Comparison of ENCODE assay signal across 9 cellular contexts in the genomic region with DNA sequence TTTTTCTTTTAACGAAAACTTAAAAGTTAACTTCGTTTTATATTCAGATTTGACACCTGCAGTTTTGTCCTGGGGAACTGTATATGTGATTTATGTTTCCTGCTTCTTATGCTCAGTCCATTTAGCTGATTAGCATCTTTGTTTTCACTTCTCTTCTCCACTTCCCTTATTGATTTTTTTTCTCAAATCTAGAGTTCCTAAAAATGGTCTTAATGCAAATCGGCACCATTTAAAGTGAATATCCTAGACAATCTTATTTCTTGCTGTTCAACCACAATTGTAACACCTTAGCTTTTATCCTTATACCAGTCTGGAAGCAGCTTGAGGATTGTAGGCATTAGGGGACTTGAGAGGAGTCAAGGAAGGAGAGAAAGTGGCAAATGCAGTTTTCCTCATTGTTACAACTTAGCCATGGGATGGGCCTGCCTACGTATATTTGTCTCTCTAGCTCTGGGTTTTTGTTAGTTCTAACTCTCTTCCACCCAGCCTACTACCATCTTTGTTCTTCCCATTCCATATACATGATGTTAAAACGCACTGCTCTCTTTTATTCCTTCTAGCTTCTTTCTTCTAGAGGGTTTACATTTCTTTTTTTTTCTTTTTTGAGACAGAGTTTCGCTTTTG. TPM values are rescaled to one million over a fixed set of nuclear protein-coding genes. Genes with fewer than 3 reads are reported as not detected.
DNase-seq lines count a peak whose midpoint lies in the region; ATAC-seq, FAIRE-seq and TF ChIP-seq lines count a peak whose summit lies in the region.
"Had no signal": no experiment of that assay in that cellular context is flagged by ENCODE, and none has a peak within 500 bp of the region (broad histone marks: within the 10 kb centered on the region; RNA-seq: fewer than 3 reads in every experiment).

No MANE protein-coding gene starts in this region.

- no peak for TF ChIP-seq POLR2A in GM12892 (IDR thresholded peaks at IDR 0.05; ENCODE audit: low read depth, low read length)

- FAIRE-seq in GM12892 (lab: Jason Lieb, UNC) = no peak
- no peak for FAIRE-seq in HTR-8/SVneo (lab: Jason Lieb, UNC)

- H3K4me1 Mint-ChIP-seq in activated T-helper 17 cell treated with anti-CD3 and anti-CD28 coated beads, Interleukin-2, amount 50 U/mL, for 72 hours = peaks cover 22% of the 10 kb centered on the region
- H3K4me1 Mint-ChIP-seq in endothelial cell (ENCODE audit: unreplicated experiment) = peaks cover 14% of the 10 kb centered on the region

- H3K9me3 Mint-ChIP-seq in activated T-helper 17 cell treated with anti-CD3 and anti-CD28 coated beads, Interleukin-2, amount 50 U/mL, for 72 hours = no peaks in the 10 kb centered on the region
- no peaks in the 10 kb centered on the region for H3K9me3 Mint-ChIP-seq in endothelial cell (ENCODE audit: unreplicated experiment)

- peak overlapping the region; percentile 18 for H3K27ac Mint-ChIP-seq in activated T-helper 17 cell treated with anti-CD3 and anti-CD28 coated beads, Interleukin-2, amount 50 U/mL, for 72 hours
- H3K27ac Mint-ChIP-seq in endothelial cell (ENCODE audit: unreplicated experiment) = no peak overlapping the region

- no peak overlapping the region for H3K4me3 Mint-ChIP-seq in activated T-helper 17 cell treated with anti-CD3 and anti-CD28 coated beads, Interleukin-2, amount 50 U/mL, for 72 hours
- H3K4me3 Mint-ChIP-seq in endothelial cell (ENCODE audit: unreplicated experiment) = no peak overlapping the region

- ATAC-seq in GM18508 (IDR thresholded peaks at IDR 0.05; ENCODE audit: insufficient read depth, unreplicated experiment) (peak; percentile 75), GM21515 (IDR thresholded peaks at IDR 0.05; ENCODE audit: unreplicated experiment) (peak; percentile 76), HG03280 (IDR thresholded peaks at IDR 0.05; ENCODE audit: unreplicated experiment) (peak; percentile 70)
- no peak for ATAC-seq in activated T-helper 17 cell treated with anti-CD3 and anti-CD28 coated beads, Interleukin-2, amount 50 U/mL, for 72 hours (replicated peaks)

- DNase-seq in GM12892 (ENCODE audit: insufficient read length) (no peak), kidney tubule cell (ENCODE audit: low spot score) (no peak), endothelial cell (ENCODE audit: low spot score) (no peak), HTR-8/SVneo (ENCODE audit: insufficient read length, low spot score) (no peak)
- DNase-seq: left ventricle myocardium inferior had no signal

- H3K27me3 Mint-ChIP-seq in activated T-helper 17 cell treated with anti-CD3 and anti-CD28 coated beads, Interleukin-2, amount 50 U/mL, for 72 hours = no peaks in the 10 kb centered on the region
- no peaks in the 10 kb centered on the region for H3K27me3 Mint-ChIP-seq in endothelial cell (ENCODE audit: unreplicated experiment)

- TF ChIP-seq CTCF in endothelial cell (IDR thresholded peaks at IDR 0.05; ENCODE audit: unreplicated experiment) = no peak

- peaks cover 43% of the 10 kb centered on the region for H3K36me3 Mint-ChIP-seq in activated T-helper 17 cell treated with anti-CD3 and anti-CD28 coated beads, Interleukin-2, amount 50 U/mL, for 72 hours (ENCODE audit: low read depth)
- peaks cover 6% of the 10 kb centered on the region for H3K36me3 Mint-ChIP-seq in endothelial cell (ENCODE audit: low read depth, unreplicated experiment)

RNA-seq across cellular contexts. Expression of gene QRSL1, which starts 8.5 kb away (rescaled TPM):
- total RNA-seq in activated T-helper 17 cell treated with anti-CD3 and anti-CD28 coated beads, Interleukin-2, amount 50 U/mL, for 72 hours = 10 to 100 TPM; 10.9 to 18.2 TPM
- 10.5 TPM for polyA plus RNA-seq in GM12892 (2012; ENCODE audit: missing spikeins)
- 10.9 TPM for total RNA-seq in endothelial cell (ENCODE audit: unreplicated experiment)

RNA-seq across cellular contexts. Expression of gene RTN4IP1, which starts 8.5 kb away (rescaled TPM):
- 1 to 10 TPM; 3.9 to 9.5 TPM for total RNA-seq in activated T-helper 17 cell treated with anti-CD3 and anti-CD28 coated beads, Interleukin-2, amount 50 U/mL, for 72 hours
- polyA plus RNA-seq in GM12892 (2012; ENCODE audit: missing spikeins) = 7.3 TPM
- total RNA-seq in endothelial cell (ENCODE audit: unreplicated experiment) = 3.3 TPM
